Comparison of ENCODE assay signal across 8 cellular contexts in genomic region chr22:49632199-49633009, GRCh38.
A peak's percentile ranks its signal among the peaks of the same experiment; 100 is the strongest.
DNase-seq lines count a peak whose midpoint lies in the region; ATAC-seq and TF ChIP-seq lines count a peak whose summit lies in the region.

No MANE protein-coding gene starts in this region.

- no peak for TF ChIP-seq POLR2A in GM18505 (IDR thresholded peaks at IDR 0.05; ENCODE audit: borderline replicate concordance, extremely low read depth, insufficient read depth, insufficient read length)

- H3K79me2 ChIP-seq in ACC112 (ENCODE audit: control insufficient read depth, insufficient read depth, low read length, unreplicated experiment), result no peaks in the 10 kb centered on the region

- no peaks in the 10 kb centered on the region for H3K36me3 Mint-ChIP-seq in mesothelial cell of epicardium

- no peaks in the 10 kb centered on the region for H3K27me3 ChIP-seq in ACC112 (ENCODE audit: insufficient read depth, low read length)
- H3K27me3 ChIP-seq in NT2/D1 (ENCODE audit: insufficient read depth, insufficient read length), result peaks cover 8% of the 10 kb centered on the region

- peak overlapping the region; percentile 64 for H3K4me3 Mint-ChIP-seq in mesothelial cell of epicardium

- no peak overlapping the region for H3K27ac ChIP-seq in ACC112 (ENCODE audit: low read depth, low read length)

- no peak overlapping the region for H3K27ac Mint-ChIP-seq in mesothelial cell of epicardium

- H3K9me3 ChIP-seq in NT2/D1 (ENCODE audit: insufficient read depth, low read length), result no peaks in the 10 kb centered on the region

- peaks cover 22% of the 10 kb centered on the region for H3K27me3 Mint-ChIP-seq in mesothelial cell of epicardium (ENCODE audit: low read depth)

- H3K4me3 ChIP-seq in ACC112 (ENCODE audit: low read depth, low read length) (peak overlapping the region; percentile 39; the same call in 1 of the 2 replicates), NT2/D1 (ENCODE audit: insufficient read length, low read depth) (peak overlapping the region; percentile 47)

- peak; percentile 57 for DNase-seq in GM19238 (ENCODE audit: insufficient read length, low spot score)
- peak; percentile 54 for DNase-seq in NT2/D1 (ENCODE audit: low read depth, low spot score)
- peak; percentile 91 for DNase-seq in epidermal melanocyte (ENCODE audit: insufficient read length, low spot score)
- DNase-seq in mesothelial cell of epicardium (ENCODE audit: low spot score in 2 of 2, unreplicated experiment in 2 of 2), result peak; percentile 62 to 87
- DNase-seq in ureter (ENCODE audit: low spot score), result peak; percentile 71

- TF ChIP-seq CTCF in mesothelial cell of epicardium (IDR thresholded peaks at IDR 0.05; ENCODE audit: unreplicated experiment), result peak; percentile 85

- ATAC-seq in GM18907 (IDR thresholded peaks at IDR 0.05; ENCODE audit: unreplicated experiment), result no peak
- no peak for ATAC-seq in GM18505 (IDR thresholded peaks at IDR 0.05; ENCODE audit: unreplicated experiment)

- H3K4me1 Mint-ChIP-seq in mesothelial cell of epicardium, result peaks cover 8% of the 10 kb centered on the region

- H3K9ac ChIP-seq in NT2/D1 (ENCODE audit: insufficient read length, low read depth), result peak overlapping the region; percentile 82

- no peaks in the 10 kb centered on the region for H3K9me3 Mint-ChIP-seq in mesothelial cell of epicardium

- H3K36me3 ChIP-seq in ACC112 (ENCODE audit: insufficient read depth, low read length) (no peaks in the 10 kb centered on the region), NT2/D1 (ENCODE audit: insufficient read depth, insufficient read length, low read length) (no peaks in the 10 kb centered on the region)

- no peak overlapping the region for H2AFZ ChIP-seq in ACC112 (ENCODE audit: low read length, unreplicated experiment)

- no peaks in the 10 kb centered on the region for H3K4me1 ChIP-seq in ACC112 (ENCODE audit: control insufficient read depth, insufficient read depth, low read length, unreplicated experiment)
- peaks cover 11% of the 10 kb centered on the region for H3K4me1 ChIP-seq in NT2/D1 (ENCODE audit: insufficient read depth, insufficient read length)
